ENCODE assay signal across 10 cellular contexts in the genomic region with DNA sequence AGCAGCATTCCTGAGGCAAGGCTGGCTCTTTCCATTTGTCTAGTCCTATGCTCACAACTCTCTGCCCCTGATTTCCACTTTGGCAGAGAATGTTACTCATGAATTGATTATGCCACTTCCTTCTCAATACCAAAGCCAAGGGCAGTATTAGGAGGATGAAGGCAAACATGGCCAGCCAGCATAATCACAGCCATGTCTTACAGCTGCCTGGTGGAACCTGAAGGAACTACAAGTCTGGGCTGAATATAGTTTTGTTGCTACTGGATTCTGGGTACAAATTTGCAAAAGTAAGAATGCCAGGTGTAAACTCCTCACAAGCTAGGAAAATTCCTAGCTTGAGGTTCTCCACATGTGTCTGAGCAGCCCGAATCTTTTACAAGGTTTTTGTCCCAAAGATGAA. TPM values are rescaled to one million over a fixed set of nuclear protein-coding genes. Genes with fewer than 3 reads are reported as not detected.
DNase-seq lines count a peak whose midpoint lies in the region; ATAC-seq, FAIRE-seq and TF ChIP-seq lines count a peak whose summit lies in the region.
"Had no signal": no experiment of that assay in that cellular context is flagged by ENCODE, and none has a peak within 500 bp of the region (broad histone marks: within the 10 kb centered on the region; RNA-seq: fewer than 3 reads in every experiment).

No MANE protein-coding gene starts in this region.

- no peak overlapping the region for H3K23ac ChIP-seq in mesendoderm (ENCODE audit: low read length)

- H3K4me1 Mint-ChIP-seq in HFFc6 (ENCODE audit: low read depth): peaks cover 29% of the 10 kb centered on the region
- H3K4me1 Mint-ChIP-seq in activated T-cell treated with anti-CD3 and anti-CD28 coated beads, Interleukin-2, amount 50 U/mL, for 4 hours (ENCODE audit: low read depth): peaks cover 19% of the 10 kb centered on the region

- H3K27ac Mint-ChIP-seq in HFFc6: no peak overlapping the region

- DNase-seq in D721Med (ENCODE audit: insufficient read length, low spot score): no peak
- DNase-seq in HFFc6: no peak
- no peak for DNase-seq in astrocyte of the cerebellum (ENCODE audit: low read depth)
- DNase-seq in mesendoderm: peak; percentile 45
- no peak for DNase-seq in Ammon's horn (ENCODE audit: low spot score)
- DNase-seq in GM12891 (ENCODE audit: insufficient read length, low spot score): no peak
- no peak for DNase-seq in activated T-cell treated with anti-CD3 and anti-CD28 coated beads, Interleukin-2, amount 50 U/mL, for 4 hours
- DNase-seq: nucleus accumbens had no signal

- WGBS in mesendoderm (ENCODE audit: extremely low coverage, insufficient coverage, low lambda C conversion rate): no CpG with 5 or more reads among the region's 1 CpG

- no peak overlapping the region for H4K5ac ChIP-seq in mesendoderm (ENCODE audit: low read length)

- H3K27me3 ChIP-seq in mesendoderm (ENCODE audit: insufficient read depth, low read length, poor library complexity): no peaks in the 10 kb centered on the region

- FAIRE-seq in D721Med (lab: Jason Lieb, UNC): no peak
- FAIRE-seq in GM12891 (lab: Jason Lieb, UNC): no peak

- no peaks in the 10 kb centered on the region for H3K9me3 Mint-ChIP-seq in HFFc6
- H3K9me3 Mint-ChIP-seq in activated T-cell treated with anti-CD3 and anti-CD28 coated beads, Interleukin-2, amount 50 U/mL, for 4 hours: no peaks in the 10 kb centered on the region

- H3K56ac ChIP-seq in mesendoderm (ENCODE audit: low read length): no peak overlapping the region

- no peak overlapping the region for H3K27ac ChIP-seq in mesendoderm (ENCODE audit: low read depth, low read length)
- H3K27ac ChIP-seq: HL-60 had no signal

- no peak overlapping the region for H3K4me3 ChIP-seq in astrocyte of the cerebellum (ENCODE audit: low read depth, low read length)
- H3K4me3 ChIP-seq in mesendoderm (ENCODE audit: low read length): no peak overlapping the region

- no peak overlapping the region for H3K18ac ChIP-seq in mesendoderm (ENCODE audit: low read length)

- no peak overlapping the region for H2BK5ac ChIP-seq in mesendoderm (ENCODE audit: low read length)

- TF ChIP-seq POLR2A in GM12891 (IDR thresholded peaks at IDR 0.05; ENCODE audit: low read depth, low read length): no peak

- H3K27me3 Mint-ChIP-seq in HFFc6 (ENCODE audit: insufficient read depth): no peaks in the 10 kb centered on the region
- H3K27me3 Mint-ChIP-seq in activated T-cell treated with anti-CD3 and anti-CD28 coated beads, Interleukin-2, amount 50 U/mL, for 4 hours (ENCODE audit: low read depth): no peaks in the 10 kb centered on the region

- in situ Hi-C loops in astrocyte of the cerebellum (cut with HindIII; ENCODE audit: low sequenced_read_pairs): no loop called here

- H3K79me2 ChIP-seq in mesendoderm (ENCODE audit: control insufficient read depth, insufficient read depth, low read length): no peaks in the 10 kb centered on the region

- H2AK5ac ChIP-seq in mesendoderm (ENCODE audit: low read length): no peak overlapping the region

- no peaks in the 10 kb centered on the region for H3K36me3 ChIP-seq in mesendoderm (ENCODE audit: control insufficient read depth, insufficient read depth, low read length)

- H3K4me2 ChIP-seq in mesendoderm (ENCODE audit: low read length): no peak overlapping the region

- H3K4me3 Mint-ChIP-seq in HFFc6: no peak overlapping the region
- H3K4me3 Mint-ChIP-seq in activated T-cell treated with anti-CD3 and anti-CD28 coated beads, Interleukin-2, amount 50 U/mL, for 4 hours: no peak overlapping the region

- no peaks in the 10 kb centered on the region for H3K79me1 ChIP-seq in mesendoderm (ENCODE audit: low read length)

- no peak overlapping the region for H3K9ac ChIP-seq in mesendoderm (ENCODE audit: low read length)

- H3K4ac ChIP-seq in mesendoderm (ENCODE audit: low read depth, low read length): no peak overlapping the region

- TF ChIP-seq CTCF in D721Med (IDR thresholded peaks at IDR 0.05; ENCODE audit: insufficient read depth, missing control alignments): peak; percentile 16
- peak; percentile 59 for TF ChIP-seq CTCF in HFFc6 (IDR thresholded peaks at IDR 0.05)
- TF ChIP-seq CTCF in astrocyte of the cerebellum (IDR thresholded peaks at IDR 0.05; ENCODE audit: low read depth, low read length, missing control alignments): peak; percentile 27

- peaks cover 25% of the 10 kb centered on the region for H3K36me3 Mint-ChIP-seq in HFFc6 (ENCODE audit: low read depth)
- peaks cover 7% of the 10 kb centered on the region for H3K36me3 Mint-ChIP-seq in activated T-cell treated with anti-CD3 and anti-CD28 coated beads, Interleukin-2, amount 50 U/mL, for 4 hours (ENCODE audit: insufficient read depth)

- no peak overlapping the region for H2BK120ac ChIP-seq in mesendoderm (ENCODE audit: low read depth, low read length)

- peaks cover 4% of the 10 kb centered on the region for H3K4me1 ChIP-seq in mesendoderm (ENCODE audit: control insufficient read depth, low read depth, low read length)

- no peak for ATAC-seq in activated T-cell treated with anti-CD3 and anti-CD28 coated beads, Interleukin-2, amount 50 U/mL, for 4 hours
- ATAC-seq in HG02981 (IDR thresholded peaks at IDR 0.05; ENCODE audit: unreplicated experiment): no peak

- no peak overlapping the region for H4K8ac ChIP-seq in mesendoderm (ENCODE audit: low read depth, low read length)

- no peak overlapping the region for H2BK15ac ChIP-seq in mesendoderm (replicated peaks; ENCODE audit: low read depth)

TF ChIP-seq in GM12891, 5 proteins besides CTCF, POLR2A, EP300 and RAD21:
- TF ChIP-seq POLR2AphosphoS5 (IDR thresholded peaks at IDR 0.05; ENCODE audit: low read depth, low read length) (no peak), SPI1 (IDR thresholded peaks at IDR 0.05; ENCODE audit: low read depth, low read length) (no peak), POU2F2 (IDR thresholded peaks at IDR 0.05; ENCODE audit: low read depth, low read length) (no peak), TAF1 (IDR thresholded peaks at IDR 0.05; ENCODE audit: low read depth, low read length) (no peak), PAX5 (IDR thresholded peaks at IDR 0.05; ENCODE audit: insufficient read depth, low read length, severe bottlenecking) (no peak)

RNA-seq across cellular contexts. Expression of gene SIL1, which starts 4.2 kb away (rescaled TPM):
- 10 to 100 TPM; 64.7 to 84.7 (median 78.7) TPM for total RNA-seq in HFFc6 (2021; fragmentation: NEBNext Ultra II Directional; extraction: Animal tissue kit (Norgen Biotek cat#: 25700))
- polyA plus RNA-seq in mesendoderm (2013, experiment 1 of 2): 2.6 TPM
- 2.6 TPM for polyA plus RNA-seq in mesendoderm (2013, experiment 2 of 2)
- 30.3 TPM for polyA plus RNA-seq in GM12891 (2012; ENCODE audit: low read depth, missing spikeins)
- 10 to 100 TPM; 17.8 to 26.1 (median 22.9) TPM for total RNA-seq in activated T-cell treated with anti-CD3 and anti-CD28 coated beads, Interleukin-2, amount 50 U/mL, for 4 hours
